In the genomic region with DNA sequence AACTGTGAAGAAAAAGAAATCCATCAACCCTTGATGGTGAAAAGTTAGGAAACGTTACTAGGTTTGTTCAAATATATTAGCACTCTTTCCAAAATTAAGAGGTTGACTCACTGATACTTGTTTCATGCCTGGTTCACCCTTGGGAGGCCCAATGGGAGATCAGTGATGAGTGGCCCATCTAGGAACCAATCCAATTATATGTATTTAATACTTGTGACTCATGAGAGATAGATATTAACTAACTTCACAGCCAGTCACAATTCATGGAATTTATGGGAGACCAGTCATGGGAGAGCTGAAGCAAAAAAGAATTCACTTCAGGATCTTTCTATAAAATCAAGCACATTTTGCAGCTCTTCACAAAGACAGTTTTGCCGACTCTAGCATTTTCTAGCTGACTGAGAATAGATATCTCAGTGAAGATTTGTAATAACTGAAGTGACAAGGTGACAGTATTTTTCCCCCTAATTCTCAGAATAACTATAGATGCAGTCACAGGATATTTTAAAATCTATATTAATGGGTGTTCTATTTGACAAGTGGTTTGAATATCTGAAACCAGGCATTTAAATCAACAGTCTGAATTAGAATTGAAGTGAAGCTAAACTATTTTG, we compare ENCODE assay signal across 16 cellular contexts.
A peak's percentile ranks its signal among the peaks of the same experiment; 100 is the strongest.
DNase-seq lines count a peak whose midpoint lies in the region; ATAC-seq and TF ChIP-seq lines count a peak whose summit lies in the region.
"Had no signal": no experiment of that assay in that cellular context is flagged by ENCODE, and none has a peak within 500 bp of the region (broad histone marks: within the 10 kb centered on the region; RNA-seq: fewer than 3 reads in every experiment).

No MANE protein-coding gene starts in this region.

- BruUV-seq in IMR-90 (replicated peaks; lab: Mats Ljungman, UMichigan): no TSS peak

- ATAC-seq in IMR-90 (ENCODE audit: low read depth): peak; percentile 90
- ATAC-seq in naive thymus-derived CD4-positive, alpha-beta T cell: no peak
- no peak for ATAC-seq in stimulated activated naive B cell treated with anti-CD40 and anti-IgM and Interleukin-4, amounts not matched to agents 10 μg/mL and 1 μg/mL and 100 μg/mL, for 72 hours (replicated peaks)

- peaks cover 9 to 43% (median 15%) of the 10 kb centered on the region in 5 donors for H3K36me3 Mint-ChIP-seq in naive thymus-derived CD4-positive, alpha-beta T cell
- peaks cover 10 to 18% of the 10 kb centered on the region in 2 donors for H3K36me3 Mint-ChIP-seq in stimulated activated naive B cell treated with anti-CD40 and anti-IgM and Interleukin-4, amounts not matched to agents 10 μg/mL and 1 μg/mL and 100 μg/mL, for 72 hours

- no peak for TF ChIP-seq RAD21 in IMR-90 (IDR thresholded peaks at IDR 0.05; ENCODE audit: low read length)

- POLR2A ChIA-PET in IMR-90 (lab: Charles Lee; ENCODE audit: unreplicated experiment): no interaction called here
- POLR2A ChIA-PET in naive thymus-derived CD4-positive, alpha-beta T cell (lab: Charles Lee): interaction anchor here (0.6 to 21.8 kb wide), 6 partner anchors 8 to 493 kb away, joined by 3 to 730 read pairs (median 6); no protein-coding TSS in a partner anchor

- no peak overlapping the region for H2AFZ ChIP-seq in IMR-90 (replicated peaks; ENCODE audit: low read length, poor library complexity)

- H4K20me1 ChIP-seq in IMR-90 (ENCODE audit: insufficient read depth, low read length): no peaks in the 10 kb centered on the region

- no peaks in the 10 kb centered on the region for H3K27me3 ChIP-seq in IMR-90 (ENCODE audit: control insufficient read depth, insufficient read depth, low read length)
- no peaks in the 10 kb centered on the region for H3K27me3 ChIP-seq in naive thymus-derived CD4-positive, alpha-beta T cell (ENCODE audit: control insufficient read depth in 2 of 2, insufficient read depth in 2 of 2, low read length in 2 of 2)

- no peak overlapping the region for H3K56ac ChIP-seq in IMR-90 (ENCODE audit: extremely low read depth, insufficient read depth, low read length)

- H3K4me1 Mint-ChIP-seq in naive thymus-derived CD4-positive, alpha-beta T cell: peaks cover 28 to 67% (median 55%) of the 10 kb centered on the region in 7 donors
- peaks cover 10 to 19% of the 10 kb centered on the region in 2 donors for H3K4me1 Mint-ChIP-seq in stimulated activated naive B cell treated with anti-CD40 and anti-IgM and Interleukin-4, amounts not matched to agents 10 μg/mL and 1 μg/mL and 100 μg/mL, for 72 hours

- no peaks in the 10 kb centered on the region for H3K79me1 ChIP-seq in IMR-90 (ENCODE audit: low read depth in 1 of 2, low read length in 2 of 2)

- TF ChIP-seq CTCF in IMR-90 (conservative IDR thresholded peaks at IDR 0.05; ENCODE audit: low read depth, low read length) (no peak), cardiac fibroblast (IDR thresholded peaks at IDR 0.05; ENCODE audit: low read depth, low read length) (no peak), GM10266 (IDR thresholded peaks at IDR 0.05; ENCODE audit: control insufficient read depth, insufficient read depth, low read depth, missing control alignments) (no peak)

- no peak overlapping the region for H3K9ac ChIP-seq in IMR-90 (ENCODE audit: low read depth, low read length)

- no CpG with 5 or more reads among the region's 2 CpGs for WGBS in IMR-90 (ENCODE audit: extremely low coverage in 2 of 2, insufficient read length in 1 of 2), 2 experiments

- H3K27ac ChIP-seq in IMR-90 (ENCODE audit: insufficient read depth, low read length): no peak overlapping the region
- no peak overlapping the region for H3K27ac ChIP-seq in naive thymus-derived CD4-positive, alpha-beta T cell (ENCODE audit: low read depth, low read length)
- H3K27ac ChIP-seq: skin epidermis had no signal

- CTCF ChIA-PET in IMR-90 (lab: Yijun Ruan, JAX): interaction anchor here (0.6 to 1.5 kb wide), 5 partner anchors 14 to 36 kb away, joined by 3 to 4 read pairs (median 3); no protein-coding TSS in a partner anchor
- CTCF ChIA-PET in naive thymus-derived CD4-positive, alpha-beta T cell (lab: Charles Lee): interaction anchor here (0.5 to 9.8 kb wide), 3 partner anchors 10 to 629 kb away, joined by 3 to 87 read pairs (median 9); no protein-coding TSS in a partner anchor

- H3K14ac ChIP-seq in IMR-90 (replicated peaks; ENCODE audit: low read depth, low read length): no peak overlapping the region

- H3K4me3 Mint-ChIP-seq in naive thymus-derived CD4-positive, alpha-beta T cell: peak overlapping the region in 1 of 10 donors; percentile 2
- no peak overlapping the region for H3K4me3 Mint-ChIP-seq in stimulated activated naive B cell treated with anti-CD40 and anti-IgM and Interleukin-4, amounts not matched to agents 10 μg/mL and 1 μg/mL and 100 μg/mL, for 72 hours
- H3K4me3 Mint-ChIP-seq: central memory CD8-positive, alpha-beta T cell; naive B cell had no signal

- H4K8ac ChIP-seq in IMR-90 (ENCODE audit: low read depth in 2 of 2, low read length in 2 of 2): no peak overlapping the region

- H2BK15ac ChIP-seq in IMR-90 (ENCODE audit: low read depth, low read length): no peak overlapping the region

- H2BK5ac ChIP-seq in IMR-90 (ENCODE audit: low read depth, low read length, poor library complexity, severe bottlenecking): no peak overlapping the region

- no peak overlapping the region for H3K23ac ChIP-seq in IMR-90 (ENCODE audit: low read depth, low read length)

- no peaks in the 10 kb centered on the region for H3K9me3 ChIP-seq in IMR-90 (ENCODE audit: control insufficient read depth, insufficient read depth, low read length)
- H3K9me3 ChIP-seq in naive thymus-derived CD4-positive, alpha-beta T cell (ENCODE audit: control insufficient read depth in 2 of 3, low read length in 3 of 3): no peaks in the 10 kb centered on the region
- H3K9me3 ChIP-seq: thoracic aorta had no signal

- no peak for TF ChIP-seq POLR2A in IMR-90 (IDR thresholded peaks at IDR 0.05; ENCODE audit: low read depth, low read length)

- in situ Hi-C loops in IMR-90 (cut with MboI; ENCODE audit: low sequenced_read_pairs): no loop called here

- no peaks in the 10 kb centered on the region for H3K4me1 ChIP-seq in IMR-90 (ENCODE audit: control insufficient read depth, insufficient read depth, low read length)
- peaks cover 0 to 33% of the 10 kb centered on the region in 2 donors for H3K4me1 ChIP-seq in naive thymus-derived CD4-positive, alpha-beta T cell (ENCODE audit: control insufficient read depth in 2 of 2, insufficient read depth in 2 of 2, low read length in 2 of 2)

- no peak overlapping the region for H2AK9ac ChIP-seq in IMR-90 (replicated peaks; ENCODE audit: low read depth, low read length, poor library complexity)

- no peaks in the 10 kb centered on the region for H3K9me1 ChIP-seq in IMR-90 (ENCODE audit: insufficient read depth, low read length)

- no peak overlapping the region for H2BK120ac ChIP-seq in IMR-90 (ENCODE audit: low read depth, low read length)

- no peak overlapping the region for H3K18ac ChIP-seq in IMR-90 (ENCODE audit: low read depth, low read length)

- no peaks in the 10 kb centered on the region for H3K36me3 ChIP-seq in IMR-90 (ENCODE audit: control insufficient read depth, insufficient read depth, low read length)
- no peaks in the 10 kb centered on the region for H3K36me3 ChIP-seq in naive thymus-derived CD4-positive, alpha-beta T cell (ENCODE audit: control insufficient read depth in 2 of 3, insufficient read depth in 3 of 3, low read length in 3 of 3)
- H3K36me3 ChIP-seq: thoracic aorta had no signal

- dilution Hi-C loops in IMR-90 (cut with HindIII; ENCODE audit: low sequenced_read_pairs, unreplicated experiment): no loop called here

- H3K4me3 ChIP-seq in IMR-90 (ENCODE audit: insufficient read depth, low read depth, low read length) (no peak overlapping the region), cardiac fibroblast (replicated peaks in 1 of 2; ENCODE audit: low read depth in 2 of 2, low read length in 2 of 2) (no peak overlapping the region)
- no peak overlapping the region for H3K4me3 ChIP-seq in naive thymus-derived CD4-positive, alpha-beta T cell (ENCODE audit: low read length)
- H3K4me3 ChIP-seq: skin epidermis, thoracic aorta had no signal

- no peak overlapping the region for H2AK5ac ChIP-seq in IMR-90 (ENCODE audit: low read depth, low read length)

- H3K4ac ChIP-seq in IMR-90 (ENCODE audit: low read depth, low read length): no peak overlapping the region

- peak overlapping the region in 5 of 9 donors; percentile 20 to 96 (median 38) for H3K27ac Mint-ChIP-seq in naive thymus-derived CD4-positive, alpha-beta T cell
- H3K27ac Mint-ChIP-seq in stimulated activated naive B cell treated with anti-CD40 and anti-IgM and Interleukin-4, amounts not matched to agents 10 μg/mL and 1 μg/mL and 100 μg/mL, for 72 hours: no peak overlapping the region
- H3K27ac Mint-ChIP-seq: naive B cell had no signal

- peak; percentile 95 for DNase-seq in EH (ENCODE audit: low read depth)
- peak; percentile 87 for DNase-seq in IMR-90
- DNase-seq in cardiac fibroblast (ENCODE audit: low read depth in 2 of 2): peak; percentile 74 to 90
- no peak for DNase-seq in naive thymus-derived CD4-positive, alpha-beta T cell
- no peak for DNase-seq in HT-29 (ENCODE audit: low spot score)
- no peak for DNase-seq in stimulated activated naive B cell treated with anti-CD40 and anti-IgM and Interleukin-4, amounts not matched to agents 10 μg/mL and 1 μg/mL and 100 μg/mL, for 72 hours
- DNase-seq in GM10266 (ENCODE audit: extremely low spot score): no peak
- DNase-seq in COLO829 (ENCODE audit: low spot score): no peak
- DNase-seq: activated CD4-positive, alpha-beta T cell treated with anti-CD3 and anti-CD28 coated beads for 4 hours; activated gamma-delta T cell; erythroblast; naive B cell; NCI-H187 treated with DMSO at 0.1 percent for 48 hours had no signal

- H2BK20ac ChIP-seq in IMR-90 (ENCODE audit: low read depth, low read length): no peak overlapping the region

- no peak overlapping the region for H4K5ac ChIP-seq in IMR-90 (ENCODE audit: low read depth, low read length)

- intact Hi-C loops in IMR-90 (cut with micrococcal nuclease): no loop called here
- intact Hi-C loops in naive thymus-derived CD4-positive, alpha-beta T cell (cut with micrococcal nuclease): no loop called here

- H3K27me3 Mint-ChIP-seq in naive thymus-derived CD4-positive, alpha-beta T cell: no peaks in the 10 kb centered on the region
- H3K27me3 Mint-ChIP-seq in stimulated activated naive B cell treated with anti-CD40 and anti-IgM and Interleukin-4, amounts not matched to agents 10 μg/mL and 1 μg/mL and 100 μg/mL, for 72 hours: no peaks in the 10 kb centered on the region
- H3K27me3 Mint-ChIP-seq: naive B cell had no signal

- H4K91ac ChIP-seq in IMR-90 (ENCODE audit: insufficient read depth, low read depth, low read length): no peak overlapping the region

- peaks cover 0 to 5% (median 0%) of the 10 kb centered on the region in 11 donors for H3K9me3 Mint-ChIP-seq in naive thymus-derived CD4-positive, alpha-beta T cell
- H3K9me3 Mint-ChIP-seq in stimulated activated naive B cell treated with anti-CD40 and anti-IgM and Interleukin-4, amounts not matched to agents 10 μg/mL and 1 μg/mL and 100 μg/mL, for 72 hours: no peaks in the 10 kb centered on the region
- H3K9me3 Mint-ChIP-seq: central memory CD8-positive, alpha-beta T cell; naive B cell had no signal

- H3K4me2 ChIP-seq in IMR-90 (ENCODE audit: low read depth, low read length): no peak overlapping the region

TF ChIP-seq in IMR-90, 13 proteins besides CTCF, POLR2A, EP300 and RAD21:
- TF ChIP-seq MAFK (IDR thresholded peaks at IDR 0.05; ENCODE audit: low read depth, low read length): peak; percentile 97
- TF ChIP-seq MXI1 (IDR thresholded peaks at IDR 0.05; ENCODE audit: borderline replicate concordance, low read depth, low read length): no peak
TF ChIP-seq in IMR-90: peak in this region for 1.

Comparison
In these comparisons a context has a peak if more than half of its experiments do, and no peak if none do; other contexts are left out.
1. DNase-seq: peak in EH (single experiment), IMR-90 (single experiment) and cardiac fibroblast (2 of 2); none in naive thymus-derived CD4-positive, alpha-beta T cell (0 of 9), HT-29 (single experiment), stimulated activated naive B cell treated with anti-CD40 and anti-IgM and Interleukin-4, amounts not matched to agents 10 μg/mL and 1 μg/mL and 100 μg/mL, for 72 hours (single experiment), GM10266 (single experiment) and COLO829 (single experiment).